Comparison of ENCODE assay signal across 8 cellular contexts in genomic region chrX:49039598-49040375, GRCh38. TPM values are rescaled to one million over a fixed set of nuclear protein-coding genes. Genes with fewer than 3 reads are reported as not detected.
DNase-seq lines count a peak whose midpoint lies in the region; ATAC-seq and TF ChIP-seq lines count a peak whose summit lies in the region.

No MANE protein-coding gene starts in this region.

- peak overlapping the region; percentile 27 for H3K18ac ChIP-seq in H9 (ENCODE audit: insufficient read length, low read depth, low read length)

- H2BK20ac ChIP-seq in H9 (ENCODE audit: low read depth, low read length, poor library complexity, severe bottlenecking) = no peak overlapping the region

- peak overlapping the region; percentile 65 for H4K5ac ChIP-seq in H9 (ENCODE audit: insufficient read length, low read depth, low read length)

- no peak overlapping the region for H3K56ac ChIP-seq in H9 (ENCODE audit: insufficient read length, low read depth, low read length)

- peak overlapping the region; percentile 79 for H3K4me3 ChIP-seq in AG04450 (ENCODE audit: low read depth, low read length)

- H2BK120ac ChIP-seq in H9 (ENCODE audit: low read depth, low read length, poor library complexity, severe bottlenecking) = no peak overlapping the region

- H4K20me1 ChIP-seq in H9 (ENCODE audit: control insufficient read depth, insufficient read depth, insufficient read length) = no peaks in the 10 kb centered on the region

- H3K9me3 Mint-ChIP-seq in H9 (peaks cover 67% of the 10 kb centered on the region in 2 experiments), natural killer cell (no peaks in the 10 kb centered on the region)

- H2AK5ac ChIP-seq in H9 (ENCODE audit: insufficient read length, low read length) = no peak overlapping the region

- H3K36me3 Mint-ChIP-seq in H9 (ENCODE audit: insufficient read depth in 1 of 3, low read depth in 3 of 3) (peaks cover 31 to 44% (median 43%) of the 10 kb centered on the region in 3 experiments), natural killer cell (no peaks in the 10 kb centered on the region)

- H2BK15ac ChIP-seq in H9 (ENCODE audit: low read depth, low read length) = no peak overlapping the region

- H3K4ac ChIP-seq in H9 (ENCODE audit: low read depth, low read length) = no peak overlapping the region; the same call in 1 of the 2 replicates

- peaks cover 21 to 22% of the 10 kb centered on the region in 2 experiments for H3K4me1 Mint-ChIP-seq in H9
- H3K4me1 Mint-ChIP-seq in natural killer cell = peaks cover 23 to 33% of the 10 kb centered on the region in 2 donors

- peak overlapping the region; percentile 48 for H4K91ac ChIP-seq in H9 (ENCODE audit: insufficient read length, low read depth, low read length)

- H3K23ac ChIP-seq in H9 (ENCODE audit: insufficient read length, low read depth, low read length) = no peak overlapping the region

- H3K4me1 ChIP-seq in H9 (ENCODE audit: insufficient read depth, low read length) = peaks cover 5% of the 10 kb centered on the region

- H3K9me3 ChIP-seq in AG04450 (ENCODE audit: control insufficient read depth, insufficient read depth, low read length) (no peaks in the 10 kb centered on the region), H9 (ENCODE audit: control insufficient read depth, low read depth, low read length) (no peaks in the 10 kb centered on the region)

- H3K4me3 Mint-ChIP-seq in H9 (peak overlapping the region; percentile 90 to 96), natural killer cell (peak overlapping the region; percentile 50)

- no peak overlapping the region for H3T11ph ChIP-seq in H9 (ENCODE audit: low read length)

- no peaks in the 10 kb centered on the region for H3K27me3 Mint-ChIP-seq in H9 (ENCODE audit: low read depth)
- H3K27me3 Mint-ChIP-seq in natural killer cell (ENCODE audit: low read depth in 2 of 2) = no peaks in the 10 kb centered on the region

- peak overlapping the region; percentile 96 for H3K4me2 ChIP-seq in H9 (ENCODE audit: insufficient read depth, insufficient read length, low read length)

- ATAC-seq in natural killer cell = no peak

- H3K9ac ChIP-seq in H9 (ENCODE audit: extremely low read depth, insufficient read length, low read length) = peak overlapping the region; percentile 57

- intact Hi-C loops in natural killer cell (cut with micrococcal nuclease) = loop anchor here (5.0 kb wide), 1 partner anchor 122 kb away; the partner anchor contains the start of gene PIM2

- peak overlapping the region; percentile 76 for H2BK5ac ChIP-seq in H9 (ENCODE audit: insufficient read length, low read length)

- no CpG with 5 or more reads among the region's 9 CpGs for WGBS in H9 (ENCODE audit: extremely low coverage, insufficient read length, low lambda C conversion rate)

- H3K27ac Mint-ChIP-seq in H9 (peak overlapping the region; percentile 97 to 100 (median 98)), natural killer cell (peak overlapping the region; percentile 81 to 92)

- peaks cover 7% of the 10 kb centered on the region for H3K23me2 ChIP-seq in H9 (ENCODE audit: insufficient read length, low read depth, low read length, poor library complexity, severe bottlenecking)

- POLR2A ChIA-PET in AG04450 (lab: Yijun Ruan, JAX) = interaction anchor here (0.8 to 1.7 kb wide), 5 partner anchors 12 to 81 kb away, joined by 3 to 6 read pairs (median 5); partner anchors contain the start of genes GRIPAP1 and PRAF2

- H3K79me2 ChIP-seq in H9 (ENCODE audit: insufficient read depth, low read length) = peaks cover 12% of the 10 kb centered on the region; the same call in 1 of the 2 replicates

- H3K27me3 ChIP-seq in AG04450 (ENCODE audit: control insufficient read depth, insufficient read depth, low read length) = no peaks in the 10 kb centered on the region
- H3K27me3 ChIP-seq in H9 (ENCODE audit: insufficient read depth, low read length) = no peaks in the 10 kb centered on the region

- H3K79me1 ChIP-seq in H9 (ENCODE audit: insufficient read depth, low read depth, low read length, poor library complexity, severe bottlenecking) = peaks cover 8% of the 10 kb centered on the region

- H3K27ac ChIP-seq in AG04450 (ENCODE audit: low read depth, low read length) (peak overlapping the region; percentile 91), H9 (ENCODE audit: insufficient read length, low read depth, low read length) (peak overlapping the region; percentile 98), substantia nigra (ENCODE audit: low read depth, low read length, poor library complexity, severe bottlenecking) (peak overlapping the region; percentile 64)

- H4K8ac ChIP-seq in H9 (replicated peaks; ENCODE audit: insufficient read length, low read depth, low read length) = no peak overlapping the region

- no peak overlapping the region for H3K14ac ChIP-seq in H9 (ENCODE audit: insufficient read depth, low read length)

- no peak overlapping the region for H2AFZ ChIP-seq in H9 (ENCODE audit: low read length)

- peak overlapping the region; percentile 77 for H2BK12ac ChIP-seq in H9 (ENCODE audit: insufficient read length, low read depth, low read length)

- CTCF ChIA-PET in AG04450 (lab: Charles Lee) = interaction anchor here (2.0 kb wide), 1 partner anchor 116 kb away, joined by 6 read pairs; no protein-coding TSS in a partner anchor

- DNase-seq in AG04450 (ENCODE audit: low read depth, low spot score) (peak; percentile 81), H9 (peak; percentile 97), OCI-M2 (lab: John Stamatoyannopoulos, UW; ENCODE audit: unreplicated experiment) (peak; percentile 76), activated T-helper 1 cell treated with Interleukin-2 at 50 U/mL for 16 hours (ENCODE audit: low read depth) (peak; percentile 9), fibroblast of the conjunctiva (ENCODE audit: low read depth) (peak; percentile 87), natural killer cell (no peak), substantia nigra (lab: John Stamatoyannopoulos, UW) (peak in 42 of 49 donors; percentile 1 to 61 (median 22))
- DNase-seq in effector CD4-positive, alpha-beta T cell = no peak

- peak; percentile 15; the same call in 1 of the 2 replicates for TF ChIP-seq CTCF in AG04450 (IDR thresholded peaks at IDR 0.05; ENCODE audit: low read depth, low read length)
- no peak for TF ChIP-seq CTCF in H9 (conservative IDR thresholded peaks at IDR 0.05)
- no peak for TF ChIP-seq CTCF in natural killer cell (IDR thresholded peaks at IDR 0.05)

RNA-seq across cellular contexts. Expression of gene TFE3, which starts 3.4 kb away (rescaled TPM):
- polyA plus RNA-seq in AG04450 (2011; rRNA removed) = 28.4 and 42.0 TPM in 2 replicates
- 48.5 and 49.3 TPM in 2 replicates for polyA minus RNA-seq in AG04450 (2011; rRNA and poly(A)+ RNA removed)
- 58.9 and 59.8 TPM in 2 replicates for total RNA-seq in H9 (2021)
- total RNA-seq in natural killer cell = 10 to 100 TPM; 43.8 to 57.5 (median 43.9) TPM

RNA-seq across cellular contexts. Expression of gene CCDC120, which starts 19.0 kb away (rescaled TPM):
- 0.83 and 1.0 TPM in 2 replicates for polyA plus RNA-seq in AG04450 (2011; rRNA removed)
- 1.00 and 1.1 TPM in 2 replicates for polyA minus RNA-seq in AG04450 (2011; rRNA and poly(A)+ RNA removed)
- total RNA-seq in H9 (2021) (14.5 and 15.7 TPM in 2 replicates), natural killer cell (10 to 100 TPM; 12.5 to 14.2 (median 13.0) TPM)

RNA-seq across cellular contexts. Expression of gene PRAF2, which starts 34.0 kb away (rescaled TPM):
- polyA plus RNA-seq in AG04450 (2011; rRNA removed) = 27.6 and 41.2 TPM in 2 replicates
- 25.3 and 29.3 TPM in 2 replicates for polyA minus RNA-seq in AG04450 (2011; rRNA and poly(A)+ RNA removed)
- total RNA-seq in H9 (2021) (12.2 and 13.4 TPM in 2 replicates), natural killer cell (10 to 100 TPM; 18.1 to 24.8 (median 19.9) TPM)

RNA-seq across cellular contexts. Expression of gene GRIPAP1, which starts 37.7 kb away (rescaled TPM):
- polyA plus RNA-seq in AG04450 (2011; rRNA removed) = 24.3 and 25.0 TPM in 2 replicates
- polyA minus RNA-seq in AG04450 (2011; rRNA and poly(A)+ RNA removed) = 18.3 and 21.1 TPM in 2 replicates
- total RNA-seq in H9 (2021) (70.1 and 71.8 TPM in 2 replicates), natural killer cell (100 to 1,000 TPM; 120 to 141 (median 131) TPM)

RNA-seq across cellular contexts. Expression of gene WDR45, which starts 39.9 kb away (rescaled TPM):
- polyA plus RNA-seq in AG04450 (2011; rRNA removed) = 78.4 and 96.1 TPM in 2 replicates
- 59.5 and 106 TPM in 2 replicates for polyA minus RNA-seq in AG04450 (2011; rRNA and poly(A)+ RNA removed)
- total RNA-seq in H9 (2021) (31.5 and 35.8 TPM in 2 replicates), natural killer cell (100 to 1,000 TPM; 116 to 142 (median 134) TPM)

Comparison
In these comparisons a context has a peak if more than half of its experiments do, and no peak if none do; other contexts are left out.
1. DNase-seq: peak in AG04450 (single experiment), H9 (single experiment), OCI-M2 (single experiment), activated T-helper 1 cell treated with Interleukin-2 at 50 U/mL for 16 hours (single experiment), fibroblast of the conjunctiva (single experiment) and substantia nigra (42 of 49); none in natural killer cell (single experiment) and effector CD4-positive, alpha-beta T cell (single experiment).
2. Peak in every context shown above with its lines, with median percentiles within 50 percentile points of each other: H3K27ac ChIP-seq.